ENCODE assay signal across 17 cellular contexts in the genomic region with DNA sequence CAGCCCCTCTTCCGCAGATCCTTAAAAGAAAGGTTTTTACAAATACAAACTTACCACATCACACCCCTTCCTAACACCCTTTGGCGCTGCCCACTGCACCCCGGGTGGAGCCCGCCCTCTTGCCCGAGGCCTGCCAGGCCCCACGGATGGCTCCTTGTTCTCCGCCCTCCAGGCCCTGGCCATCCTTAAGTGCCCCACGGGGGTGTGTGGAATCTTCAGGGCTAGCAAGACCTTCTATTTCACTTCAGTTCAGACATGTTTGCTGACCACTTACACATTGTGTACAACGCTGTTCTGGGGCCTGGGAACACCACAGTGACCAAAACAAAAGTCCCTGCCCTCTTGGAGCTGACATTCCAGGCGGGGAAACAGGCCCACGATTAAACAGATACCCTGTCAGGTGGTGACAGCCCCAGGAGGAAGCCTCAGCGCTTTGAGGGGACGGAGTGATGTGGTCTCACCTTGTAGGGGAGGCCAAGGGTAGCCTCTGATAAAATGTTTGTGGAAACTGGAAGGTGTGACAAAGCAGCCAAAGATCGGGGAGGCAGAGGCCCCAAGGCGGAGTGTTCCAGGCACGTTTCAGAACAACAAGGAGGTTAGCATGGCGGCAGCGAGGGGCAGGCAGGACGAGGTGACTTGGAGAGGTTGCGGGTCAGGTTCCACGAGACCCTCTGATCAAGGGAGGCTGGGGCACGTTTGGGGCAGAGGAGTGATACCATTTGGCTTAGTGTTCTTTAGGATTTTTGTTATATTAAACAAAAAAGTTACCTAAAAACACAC. TPM values are rescaled to one million over a fixed set of nuclear protein-coding genes. Genes with fewer than 3 reads are reported as not detected.
DNase-seq lines count a peak whose midpoint lies in the region; ATAC-seq and TF ChIP-seq lines count a peak whose summit lies in the region.
"Had no signal": no experiment of that assay in that cellular context is flagged by ENCODE, and none has a peak within 500 bp of the region (broad histone marks: within the 10 kb centered on the region; RNA-seq: fewer than 3 reads in every experiment).

No MANE protein-coding gene starts in this region.

- H3K27ac ChIP-seq in HUES6 (ENCODE audit: low read depth, low read length): peak overlapping the region; percentile 31; the same call in 1 of the 2 replicates
- peak overlapping the region; percentile 20 for H3K27ac ChIP-seq in caudate nucleus (ENCODE audit: low read depth, low read length)
- H3K27ac ChIP-seq in neural progenitor cell: no peak overlapping the region
- H3K27ac ChIP-seq in thoracic aorta: peak overlapping the region; percentile 83 to 84
- H3K27ac ChIP-seq: BLaER1 had no signal

- H3K4me1 Mint-ChIP-seq in neural progenitor cell: peaks cover 42% of the 10 kb centered on the region
- peaks cover 4% of the 10 kb centered on the region for H3K4me1 Mint-ChIP-seq in activated CD4-positive, alpha-beta memory T cell treated with anti-CD3 and anti-CD28 coated beads, Interleukin-2, amount 10 ng/mL, durations not matched to agents 7 days and 5 days
- H3K4me1 Mint-ChIP-seq: central memory CD8-positive, alpha-beta T cell had no signal

- peaks cover 32% of the 10 kb centered on the region for H3K4me1 ChIP-seq in HUES6 (ENCODE audit: control insufficient read depth, insufficient read depth, low read length)
- H3K4me1 ChIP-seq in neural progenitor cell: peaks cover 20% of the 10 kb centered on the region
- H3K4me1 ChIP-seq in thoracic aorta (ENCODE audit: control insufficient read depth in 1 of 2, low read depth in 2 of 2): peaks cover 45 to 73% of the 10 kb centered on the region in 2 donors

- no peaks in the 10 kb centered on the region for H3K9me3 Mint-ChIP-seq in neural progenitor cell
- H3K9me3 Mint-ChIP-seq in activated CD4-positive, alpha-beta memory T cell treated with anti-CD3 and anti-CD28 coated beads, Interleukin-2, amount 10 ng/mL, durations not matched to agents 7 days and 5 days: peaks cover 5% of the 10 kb centered on the region
- H3K9me3 Mint-ChIP-seq: activated naive CD8-positive, alpha-beta T cell treated with anti-CD3 and anti-CD28 coated beads, Interleukin-2, amount 50 U/mL, for 24 hours; activated T-cell treated with anti-CD3 and anti-CD28 coated beads, Interleukin-2, amount 50 U/mL, for 72 hours; central memory CD8-positive, alpha-beta T cell had no signal

- no peak overlapping the region for H2AFZ ChIP-seq in neural progenitor cell (replicated peaks)

- CTCF ChIA-PET in activated CD4-positive, alpha-beta memory T cell treated with anti-CD3 and anti-CD28 coated beads, Interleukin-2, amount 10 ng/mL, durations not matched to agents 7 days and 5 days (lab: Charles Lee): no interaction called here

- H3F3A ChIP-seq in neural progenitor cell (ENCODE audit: low read depth): peaks cover 18% of the 10 kb centered on the region

- H3K9me3 ChIP-seq in HUES6 (ENCODE audit: control insufficient read depth, insufficient read depth, low read depth, low read length) (no peaks in the 10 kb centered on the region; the same call in 1 of the 2 replicates), neural progenitor cell (ENCODE audit: low read depth) (no peaks in the 10 kb centered on the region), thoracic aorta (no peaks in the 10 kb centered on the region)
- H3K9me3 ChIP-seq: MG63 had no signal

- no peaks in the 10 kb centered on the region for H3K79me2 ChIP-seq in neural progenitor cell (ENCODE audit: low read depth)

- H3K36me3 ChIP-seq in HUES6 (ENCODE audit: control insufficient read depth, insufficient read depth, low read length): no peaks in the 10 kb centered on the region
- H3K36me3 ChIP-seq in neural progenitor cell: no peaks in the 10 kb centered on the region
- peaks cover 5% of the 10 kb centered on the region for H3K36me3 ChIP-seq in thoracic aorta
- H3K36me3 ChIP-seq: BLaER1, MG63 had no signal

- ATAC-seq in thoracic aorta (ENCODE audit: insufficient number of reproducible peaks, low FRiP score, low read depth): no peak
- ATAC-seq: activated naive CD8-positive, alpha-beta T cell treated with anti-CD3 and anti-CD28 coated beads, Interleukin-2, amount 50 U/mL, for 24 hours; activated T-cell treated with anti-CD3 and anti-CD28 coated beads, Interleukin-2, amount 50 U/mL, for 72 hours had no signal

- no peak overlapping the region for H3K4me3 ChIP-seq in HUES6 (ENCODE audit: low read depth, low read length)
- no peak overlapping the region for H3K4me3 ChIP-seq in neural progenitor cell
- no peak overlapping the region for H3K4me3 ChIP-seq in thoracic aorta
- H3K4me3 ChIP-seq: BLaER1, MG63 had no signal

- TF ChIP-seq CTCF in neural progenitor cell (IDR thresholded peaks at IDR 0.05): no peak
- TF ChIP-seq CTCF in thoracic aorta (IDR thresholded peaks at IDR 0.05): no peak

- H3K27me3 ChIP-seq in HUES6 (ENCODE audit: control insufficient read depth, insufficient read depth, low read length): no peaks in the 10 kb centered on the region
- H3K27me3 ChIP-seq in neural progenitor cell: no peaks in the 10 kb centered on the region
- no peaks in the 10 kb centered on the region for H3K27me3 ChIP-seq in thoracic aorta (replicated peaks; ENCODE audit: insufficient read depth)
- H3K27me3 ChIP-seq: BLaER1, MG63 had no signal

- no peak overlapping the region for H3K27ac Mint-ChIP-seq in neural progenitor cell
- no peak overlapping the region for H3K27ac Mint-ChIP-seq in activated CD4-positive, alpha-beta memory T cell treated with anti-CD3 and anti-CD28 coated beads, Interleukin-2, amount 10 ng/mL, durations not matched to agents 7 days and 5 days
- H3K27ac Mint-ChIP-seq: activated CD4-positive, alpha-beta memory T cell treated with anti-CD3 and anti-CD28 coated beads for 36 hours; activated naive CD8-positive, alpha-beta T cell treated with anti-CD3 and anti-CD28 coated beads, Interleukin-2, amount 50 U/mL, for 24 hours; activated T-cell treated with anti-CD3 and anti-CD28 coated beads, Interleukin-2, amount 50 U/mL, for 72 hours had no signal

- no peak overlapping the region for H3K4me2 ChIP-seq in neural progenitor cell
- H3K4me2 ChIP-seq: BLaER1 had no signal

- peaks cover 12% of the 10 kb centered on the region for H3K27me3 Mint-ChIP-seq in neural progenitor cell (ENCODE audit: insufficient read depth, low read depth)
- H3K27me3 Mint-ChIP-seq in activated CD4-positive, alpha-beta memory T cell treated with anti-CD3 and anti-CD28 coated beads, Interleukin-2, amount 10 ng/mL, durations not matched to agents 7 days and 5 days: no peaks in the 10 kb centered on the region
- H3K27me3 Mint-ChIP-seq: activated CD4-positive, alpha-beta memory T cell treated with anti-CD3 and anti-CD28 coated beads for 36 hours; activated naive CD8-positive, alpha-beta T cell treated with anti-CD3 and anti-CD28 coated beads, Interleukin-2, amount 50 U/mL, for 24 hours; central memory CD8-positive, alpha-beta T cell had no signal

- peaks cover 7% of the 10 kb centered on the region for H3K36me3 Mint-ChIP-seq in neural progenitor cell
- peaks cover 18% of the 10 kb centered on the region for H3K36me3 Mint-ChIP-seq in activated CD4-positive, alpha-beta memory T cell treated with anti-CD3 and anti-CD28 coated beads, Interleukin-2, amount 10 ng/mL, durations not matched to agents 7 days and 5 days (ENCODE audit: low read depth)

- DNase-seq in caudate nucleus (lab: John Stamatoyannopoulos, UW) (no peak), neural progenitor cell (ENCODE audit: low spot score) (no peak), thoracic aorta (ENCODE audit: low spot score) (no peak), epidermal melanocyte (ENCODE audit: insufficient read length, low spot score) (no peak), EL (no peak)
- no peak for DNase-seq in activated CD4-positive, alpha-beta memory T cell treated with anti-CD3 and anti-CD28 coated beads, Interleukin-2, amount 10 ng/mL, durations not matched to agents 7 days and 5 days
- DNase-seq: activated CD4-positive, alpha-beta memory T cell treated with anti-CD3 and anti-CD28 coated beads for 36 hours; activated naive CD8-positive, alpha-beta T cell treated with anti-CD3 and anti-CD28 coated beads, Interleukin-2, amount 50 U/mL, for 24 hours; activated T-cell treated with anti-CD3 and anti-CD28 coated beads, Interleukin-2, amount 50 U/mL, for 72 hours; H7; MG63; NCI-H1694 treated with DMSO at 0.1 percent for 48 hours; NCI-H510A; stimulated activated CD4-positive, alpha-beta T cell treated with anti-CD3 and anti-CD28 coated beads, Interleukin-15, amount 100 ng/mL, for 24 hours had no signal

- no peak overlapping the region for H3K9ac ChIP-seq in HUES6 (ENCODE audit: low read length)
- no peak overlapping the region for H3K9ac ChIP-seq in neural progenitor cell
- H3K9ac ChIP-seq: BLaER1 had no signal

- peak overlapping the region; percentile 35 for H3K4me3 Mint-ChIP-seq in neural progenitor cell
- no peak overlapping the region for H3K4me3 Mint-ChIP-seq in activated CD4-positive, alpha-beta memory T cell treated with anti-CD3 and anti-CD28 coated beads, Interleukin-2, amount 10 ng/mL, durations not matched to agents 7 days and 5 days
- H3K4me3 Mint-ChIP-seq: activated CD4-positive, alpha-beta memory T cell treated with anti-CD3 and anti-CD28 coated beads for 36 hours; activated naive CD8-positive, alpha-beta T cell treated with anti-CD3 and anti-CD28 coated beads, Interleukin-2, amount 50 U/mL, for 24 hours; activated T-cell treated with anti-CD3 and anti-CD28 coated beads, Interleukin-2, amount 50 U/mL, for 72 hours; central memory CD8-positive, alpha-beta T cell had no signal

- no peaks in the 10 kb centered on the region for H4K20me1 ChIP-seq in neural progenitor cell (ENCODE audit: low read depth)

- POLR2A ChIA-PET in activated CD4-positive, alpha-beta memory T cell treated with anti-CD3 and anti-CD28 coated beads, Interleukin-2, amount 10 ng/mL, durations not matched to agents 7 days and 5 days (lab: Charles Lee): no interaction called here

RNA-seq across cellular contexts. Expression of a gene that starts 27.0 kb away (rescaled TPM):
- total RNA-seq in neural progenitor cell (ENCODE audit: low replicate concordance) (12.2 and 19.1 TPM in 2 replicates), thoracic aorta (10 to 100 TPM; 84.1 to 93.5 TPM)
- 10 to 100 TPM; 18.3 to 19.2 TPM for total RNA-seq in activated CD4-positive, alpha-beta memory T cell treated with anti-CD3 and anti-CD28 coated beads, Interleukin-2, amount 10 ng/mL, durations not matched to agents 7 days and 5 days
